Comparison of ENCODE assay signal across 19 cellular contexts in the genomic region with DNA sequence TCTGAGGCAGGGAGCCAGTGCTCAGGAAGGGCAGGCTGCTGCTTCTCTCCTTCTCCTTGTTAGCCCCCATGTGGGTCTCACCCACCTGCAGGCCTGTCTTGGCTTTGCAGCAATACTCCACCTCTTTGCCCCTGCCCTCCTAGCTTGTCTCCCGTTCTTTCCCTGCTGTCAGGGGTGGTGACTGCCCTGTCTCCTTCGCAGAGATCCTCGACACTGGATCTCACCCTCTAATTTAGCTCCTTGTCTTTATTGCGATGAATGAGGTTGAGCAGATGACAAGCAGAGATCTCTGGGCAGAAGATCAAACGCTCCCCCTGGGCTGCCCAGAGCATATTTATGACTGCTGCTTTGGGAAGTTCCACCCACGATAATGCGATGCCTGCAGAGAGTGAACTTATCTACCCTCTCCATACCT.
A peak's percentile ranks its signal among the peaks of the same experiment; 100 is the strongest.
DNase-seq lines count a peak whose midpoint lies in the region; ATAC-seq, FAIRE-seq and TF ChIP-seq lines count a peak whose summit lies in the region.
"Had no signal": no experiment of that assay in that cellular context is flagged by ENCODE, and none has a peak within 500 bp of the region (broad histone marks: within the 10 kb centered on the region; RNA-seq: fewer than 3 reads in every experiment).

No MANE protein-coding gene starts in this region.

- FAIRE-seq in K562 (lab: Jason Lieb, UNC) = no peak

- TF ChIP-seq RAD21 in SK-N-SH (IDR thresholded peaks at IDR 0.05; ENCODE audit: low read length) (no peak), K562 (CRISPR knock-in tag; conservative IDR thresholded peaks at IDR 0.05 in 1 of 2, IDR thresholded peaks at IDR 0.05 in 1 of 2) (no peak)

- H3F3A ChIP-seq in SK-N-SH (replicated peaks; ENCODE audit: insufficient read depth) = peaks cover 4% of the 10 kb centered on the region

- DNase-seq in SK-N-SH = no peak
- peak in 2 of 4 experiments; percentile 6 to 11 for DNase-seq in K562 (ENCODE audit: extremely low read depth in 1 of 4, low spot score in 3 of 4)
- no peak for DNase-seq in left ventricle myocardium superior
- no peak for DNase-seq in psoas muscle
- no peak for DNase-seq in activated CD8-positive, alpha-beta memory T cell treated with anti-CD3 and anti-CD28 coated beads, Interleukin-2, amount 50 U/mL, for 48 hours
- no peak for DNase-seq in SW 1271 (lab: John Stamatoyannopoulos, UW)
- DNase-seq in inferior parietal cortex (ENCODE audit: extremely low spot score) = no peak
- DNase-seq: CD8-positive, alpha-beta memory T cell; GOT3; Kasumi-1; NCI-H1105 treated with DMSO at 0.1 percent for 48 hours; NCI-H2029; NCI-H2171 treated with DMSO at 0.1 percent for 48 hours; NCI-H82; Peyer's patch; SIG-M5 had no signal

- H4K20me1 ChIP-seq in SK-N-SH (ENCODE audit: insufficient read depth) = no peaks in the 10 kb centered on the region
- no peaks in the 10 kb centered on the region for H4K20me1 ChIP-seq in K562 (replicated peaks; ENCODE audit: control insufficient read depth, insufficient read depth, low read length)

- H3K9me2 ChIP-seq in SK-N-SH = no peaks in the 10 kb centered on the region

- H3K4me1 ChIP-seq in SK-N-SH (ENCODE audit: control insufficient read depth in 1 of 2, insufficient read depth in 2 of 2, low read depth in 1 of 2, low read length in 1 of 2) = peaks cover 0 to 8% of the 10 kb centered on the region in 2 experiments; a peak in 2 of 4 replicates
- no peaks in the 10 kb centered on the region for H3K4me1 ChIP-seq in K562 (replicated peaks in 1 of 2; ENCODE audit: control insufficient read depth in 2 of 2, insufficient read depth in 2 of 2, low read length in 2 of 2)
- H3K4me1 ChIP-seq in psoas muscle = peaks cover 17% of the 10 kb centered on the region
- H3K4me1 ChIP-seq: BLaER1, Peyer's patch had no signal

- TF ChIP-seq POLR2A in K562 (conservative IDR thresholded peaks at IDR 0.05) = no peak

- H3K27me3 ChIP-seq in SK-N-SH (ENCODE audit: insufficient read depth) (no peaks in the 10 kb centered on the region), K562 (ENCODE audit: control insufficient read depth in 2 of 2, insufficient read depth in 2 of 2, low read length in 2 of 2) (no peaks in the 10 kb centered on the region), psoas muscle (ENCODE audit: insufficient read depth in 3 of 3, low read length in 2 of 3) (no peaks in the 10 kb centered on the region)
- H3K27me3 ChIP-seq: BLaER1, Peyer's patch had no signal

- H3K79me2 ChIP-seq in SK-N-SH (ENCODE audit: insufficient read depth) (no peaks in the 10 kb centered on the region), K562 (ENCODE audit: control insufficient read depth, insufficient read depth, low read length) (no peaks in the 10 kb centered on the region)

- H3K4me3 ChIP-seq in SK-N-SH (ENCODE audit: low read depth in 2 of 2, low read length in 1 of 2) (no peak overlapping the region), K562 (no peak overlapping the region), psoas muscle (no peak overlapping the region)
- H3K4me3 ChIP-seq: BLaER1, Peyer's patch had no signal

- H3K9me3 ChIP-seq in SK-N-SH (no peaks in the 10 kb centered on the region), K562 (replicated peaks; ENCODE audit: control insufficient read depth, insufficient read depth, low read depth, low read length) (no peaks in the 10 kb centered on the region), psoas muscle (no peaks in the 10 kb centered on the region)
- H3K9me3 ChIP-seq: BLaER1, Peyer's patch had no signal

- H3K9ac ChIP-seq in SK-N-SH (no peak overlapping the region), K562 (ENCODE audit: insufficient read depth in 1 of 2, low read depth in 2 of 2, low read length in 2 of 2) (no peak overlapping the region)
- H3K9ac ChIP-seq: BLaER1 had no signal

- in situ Hi-C loops in K562 (cut with MboI) = no loop called here

- no peak for ATAC-seq in SK-N-SH treated with all-trans-retinoic acid at 6 μM for 48 hours
- no peak for ATAC-seq in K562
- ATAC-seq in left ventricle myocardium superior = peak; percentile 53
- peak in 3 of 4 donors; percentile 37 to 65 (median 57) for ATAC-seq in psoas muscle

- intact Hi-C loops in K562 (cut with micrococcal nuclease) (no loop called here), left ventricle myocardium superior (cut with micrococcal nuclease) (no loop called here), psoas muscle (cut with DNase I) (loop anchor here in 1 of 2 donors (5.0 kb wide), 1 partner anchor 64 kb away; no protein-coding TSS in a partner anchor)

- WGBS in SK-N-SH (ENCODE audit: low lambda C conversion rate) = 90% methylated on average over 7 of the region's 7 CpGs
- 0% methylated on average over 7 of the region's 7 CpGs for WGBS in K562 (ENCODE audit: insufficient coverage, low coverage, missing lambda C conversion rate)
- WGBS in psoas muscle, 3 donors = 22 to 39% (median 24%) methylated on average over 7 of the region's 7 CpGs

- CTCF ChIA-PET in SK-N-SH (lab: Yijun Ruan, JAX) (interaction anchor here (1.1 to 2.5 kb wide), 3 partner anchors 11 to 164 kb away, joined by 3 to 8 read pairs (median 4); no protein-coding TSS in a partner anchor), K562 (lab: Yijun Ruan, JAX; ENCODE audit: low intra/inter-chr PET ratio) (no interaction called here)

- no peak for TF ChIP-seq EP300 in SK-N-SH (IDR thresholded peaks at IDR 0.05; ENCODE audit: borderline replicate concordance in 1 of 2, low read depth in 1 of 2, low read length in 1 of 2)
- TF ChIP-seq EP300 in K562 (IDR thresholded peaks at IDR 0.05; ENCODE audit: low read length) = no peak

- no TSS peak for BruUV-seq in K562 (replicated peaks; lab: Mats Ljungman, UMichigan)

- TF ChIP-seq CTCF in SK-N-SH (IDR thresholded peaks at IDR 0.05) = no peak
- no peak for TF ChIP-seq CTCF in K562 (IDR thresholded peaks at IDR 0.05 in 2 of 3, conservative IDR thresholded peaks at IDR 0.05 in 1 of 3; ENCODE audit: insufficient read depth in 2 of 3, low read depth in 1 of 3, low read length in 3 of 3)
- TF ChIP-seq CTCF in psoas muscle (IDR thresholded peaks at IDR 0.05) = no peak

- H3K4me2 ChIP-seq in SK-N-SH = no peak overlapping the region
- no peak overlapping the region for H3K4me2 ChIP-seq in K562 (ENCODE audit: insufficient read depth, low read length)
- H3K4me2 ChIP-seq: BLaER1 had no signal

- no peak overlapping the region for H3K27ac ChIP-seq in SK-N-SH (ENCODE audit: low read depth in 2 of 2, low read length in 1 of 2)
- no peak overlapping the region for H3K27ac ChIP-seq in K562 (ENCODE audit: extremely low read depth, low read depth, low read length)
- no peak overlapping the region for H3K27ac ChIP-seq in psoas muscle
- H3K27ac ChIP-seq: 22Rv1, BLaER1, Peyer's patch had no signal

- POLR2A ChIA-PET in SK-N-SH (lab: Yijun Ruan, JAX) = no interaction called here
- POLR2A ChIA-PET in K562 (lab: Yijun Ruan, JAX) = no interaction called here

- H3K36me3 ChIP-seq in SK-N-SH (replicated peaks in 1 of 2; ENCODE audit: control insufficient read depth in 1 of 2, insufficient read depth in 2 of 2, low read length in 1 of 2) = no peaks in the 10 kb centered on the region
- no peaks in the 10 kb centered on the region for H3K36me3 ChIP-seq in K562 (ENCODE audit: control insufficient read depth, insufficient read depth, low read length)
- no peaks in the 10 kb centered on the region for H3K36me3 ChIP-seq in psoas muscle (ENCODE audit: insufficient read depth in 1 of 2, low read depth in 1 of 2)
- H3K36me3 ChIP-seq: BLaER1, Peyer's patch had no signal

- H3K9me1 ChIP-seq in K562 (ENCODE audit: control insufficient read depth, insufficient read depth, low read length) = no peaks in the 10 kb centered on the region

- H2AFZ ChIP-seq in SK-N-SH (ENCODE audit: low read depth) (no peak overlapping the region), K562 (ENCODE audit: low read depth, low read length) (no peak overlapping the region)

TF ChIP-seq in SK-N-SH treated with all-trans-retinoic acid at 6 μM for 48 hours, 23 proteins besides CTCF, POLR2A, EP300 and RAD21:
- TF ChIP-seq ISL1 (CRISPR knock-in tag; IDR thresholded peaks at IDR 0.05) = peak; percentile 75
- TF ChIP-seq CSDC2 (CRISPR knock-in tag; IDR thresholded peaks at IDR 0.05) = no peak
TF ChIP-seq in SK-N-SH treated with all-trans-retinoic acid at 6 μM for 48 hours: peak in this region for 1.

TF ChIP-seq in SK-N-SH, 30 proteins besides CTCF, POLR2A, EP300 and RAD21 (continues in another document):
- TF ChIP-seq RFX5 (IDR thresholded peaks at IDR 0.05; ENCODE audit: low read length) (no peak), FOSL2 (IDR thresholded peaks at IDR 0.05; ENCODE audit: borderline replicate concordance, low read depth) (no peak), EZH2phosphoT487 (IDR thresholded peaks at IDR 0.05; ENCODE audit: borderline replicate concordance, low read depth) (no peak), GABPA (IDR thresholded peaks at IDR 0.05; ENCODE audit: low read depth) (no peak), TCF12 (IDR thresholded peaks at IDR 0.05) (no peak), TAF1 (IDR thresholded peaks at IDR 0.05; ENCODE audit: borderline replicate concordance, low read depth, low read length) (no peak), RCOR1 (IDR thresholded peaks at IDR 0.05; ENCODE audit: low read length) (no peak)
- TF ChIP-seq, protein P1, sequence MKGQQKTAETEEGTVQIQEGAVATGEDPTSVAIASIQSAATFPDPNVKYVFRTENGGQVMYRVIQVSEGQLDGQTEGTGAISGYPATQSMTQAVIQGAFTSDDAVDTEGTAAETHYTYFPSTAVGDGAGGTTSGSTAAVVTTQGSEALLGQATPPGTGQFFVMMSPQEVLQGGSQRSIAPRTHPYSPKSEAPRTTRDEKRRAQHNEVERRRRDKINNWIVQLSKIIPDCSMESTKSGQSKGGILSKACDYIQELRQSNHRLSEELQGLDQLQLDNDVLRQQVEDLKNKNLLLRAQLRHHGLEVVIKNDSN (IDR thresholded peaks at IDR 0.05; ENCODE audit: borderline replicate concordance, low read depth) = no peak

TF ChIP-seq in K562, 482 proteins besides CTCF, POLR2A, EP300 and RAD21 (continues in another document):
- TF ChIP-seq NFXL1 (CRISPR knock-in tag; IDR thresholded peaks at IDR 0.05) (no peak), MTA3 (IDR thresholded peaks at IDR 0.05; ENCODE audit: borderline replicate concordance) (no peak), SREBF2 (CRISPR knock-in tag; IDR thresholded peaks at IDR 0.05) (no peak), ZNF12 (CRISPR knock-in tag; IDR thresholded peaks at IDR 0.05) (no peak), TARDBP (IDR thresholded peaks at IDR 0.05) (no peak)
- TF ChIP-seq, protein P2, sequence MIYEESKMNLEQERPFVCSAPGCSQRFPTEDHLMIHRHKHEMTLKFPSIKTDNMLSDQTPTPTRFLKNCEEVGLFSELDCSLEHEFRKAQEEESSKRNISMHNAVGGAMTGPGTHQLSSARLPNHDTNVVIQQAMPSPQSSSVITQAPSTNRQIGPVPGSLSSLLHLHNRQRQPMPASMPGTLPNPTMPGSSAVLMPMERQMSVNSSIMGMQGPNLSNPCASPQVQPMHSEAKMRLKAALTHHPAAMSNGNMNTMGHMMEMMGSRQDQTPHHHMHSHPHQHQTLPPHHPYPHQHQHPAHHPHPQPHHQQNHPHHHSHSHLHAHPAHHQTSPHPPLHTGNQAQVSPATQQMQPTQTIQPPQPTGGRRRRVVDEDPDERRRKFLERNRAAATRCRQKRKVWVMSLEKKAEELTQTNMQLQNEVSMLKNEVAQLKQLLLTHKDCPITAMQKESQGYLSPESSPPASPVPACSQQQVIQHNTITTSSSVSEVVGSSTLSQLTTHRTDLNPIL (CRISPR knock-in tag; IDR thresholded peaks at IDR 0.05) = no peak

Comparison
In these comparisons a context has a peak if more than half of its experiments do, and no peak if none do; other contexts are left out.
1. ATAC-seq: peak in left ventricle myocardium superior (single experiment) and psoas muscle (3 of 4); none in SK-N-SH treated with all-trans-retinoic acid at 6 μM for 48 hours (single experiment) and K562 (single experiment).